In genomic region chr2:151408788-151409600, GRCh38 we compare ENCODE assay signal across 8 cellular contexts. TPM values are rescaled to one million over a fixed set of nuclear protein-coding genes. Genes with fewer than 3 reads are reported as not detected.
DNase-seq lines count a peak whose midpoint lies in the region; ATAC-seq and TF ChIP-seq lines count a peak whose summit lies in the region.

No MANE protein-coding gene starts in this region.

- no peaks in the 10 kb centered on the region for H4K20me1 ChIP-seq in fibroblast of lung (ENCODE audit: control insufficient read depth, extremely low read depth, insufficient read depth, low read length)

- H3K27ac ChIP-seq in RWPE1 (peak overlapping the region; percentile 90), fibroblast of lung (ENCODE audit: insufficient read depth, low read length) (peak overlapping the region; percentile 74)

- CTCF ChIA-PET in RWPE1 (lab: Yijun Ruan, JAX), result interaction anchor here (0.6 to 1.2 kb wide), 2 partner anchors 92 to 1220 kb away, joined by 4 read pairs; no protein-coding TSS in a partner anchor

- H3K9me3 ChIP-seq in ES-I3 (ENCODE audit: control insufficient read depth, insufficient read depth, low read length), result no peaks in the 10 kb centered on the region
- H3K9me3 ChIP-seq in fibroblast of lung (ENCODE audit: control insufficient read depth, insufficient read depth, low read depth, low read length), result no peaks in the 10 kb centered on the region

- peaks cover 34% of the 10 kb centered on the region for H3K79me2 ChIP-seq in fibroblast of lung (ENCODE audit: control insufficient read depth, insufficient read depth, low read length)

- H3K4me1 ChIP-seq in ES-I3 (ENCODE audit: insufficient read depth, low read length) (no peaks in the 10 kb centered on the region; the same call in 1 of the 2 replicates), fibroblast of lung (ENCODE audit: control insufficient read depth, extremely low read depth, insufficient read depth, low read length) (no peaks in the 10 kb centered on the region)

- TF ChIP-seq CTCF in RWPE1 (conservative IDR thresholded peaks at IDR 0.05; ENCODE audit: low read depth) (no peak), fibroblast of lung (conservative IDR thresholded peaks at IDR 0.05 in 1 of 2, IDR thresholded peaks at IDR 0.05 in 1 of 2; ENCODE audit: low read depth in 1 of 2, low read length in 2 of 2) (no peak), retinal pigment epithelial cell (conservative IDR thresholded peaks at IDR 0.05; ENCODE audit: low read depth, low read length) (no peak)

- H3K27me3 ChIP-seq in fibroblast of lung (ENCODE audit: control insufficient read depth, insufficient read depth, low read length), result no peaks in the 10 kb centered on the region

- H3K4me2 ChIP-seq in fibroblast of lung (ENCODE audit: extremely low read depth, insufficient read depth, low read length), result peak overlapping the region; percentile 83

- H3K36me3 ChIP-seq in ES-I3 (ENCODE audit: insufficient read depth, low read length), result peaks cover 6% of the 10 kb centered on the region; the same call in 1 of the 2 replicates
- H3K36me3 ChIP-seq in fibroblast of lung (ENCODE audit: control insufficient read depth, insufficient read depth, low read length), result peaks cover 3% of the 10 kb centered on the region

- DNase-seq in RWPE1 (ENCODE audit: low spot score), result no peak
- DNase-seq in fibroblast of lung (ENCODE audit: low read depth in 2 of 2), result no peak
- no peak for DNase-seq in retinal pigment epithelial cell (ENCODE audit: low read depth)
- no peak for DNase-seq in hepatic stellate cell (ENCODE audit: low spot score)
- no peak for DNase-seq in GDM1 (lab: John Stamatoyannopoulos, UW)
- DNase-seq in dedifferentiated amniotic fluid mesenchymal stem cell (ENCODE audit: extremely low spot score), result no peak

- H3K4me3 ChIP-seq in fibroblast of lung (replicated peaks in 1 of 4; ENCODE audit: control extremely low read depth in 1 of 4, insufficient read depth in 1 of 4, low read depth in 3 of 4, low read length in 4 of 4), result peak overlapping the region in 3 of 4 experiments; percentile 82 to 100 (median 99)
- peak overlapping the region; percentile 97 for H3K4me3 ChIP-seq in retinal pigment epithelial cell (ENCODE audit: low read length)

- no peak for ATAC-seq in HG03439 (IDR thresholded peaks at IDR 0.05; ENCODE audit: unreplicated experiment)

- POLR2A ChIA-PET in RWPE1 (lab: Yijun Ruan, JAX; ENCODE audit: low non-redundant PET), result no interaction called here

- H3K9ac ChIP-seq in ES-I3 (ENCODE audit: low read depth, low read length) (peak overlapping the region; percentile 87; the same call in 1 of the 2 replicates), fibroblast of lung (ENCODE audit: insufficient read depth, low read length) (no peak overlapping the region)

- peak overlapping the region; percentile 93 for H2AFZ ChIP-seq in fibroblast of lung (ENCODE audit: low read length)

RNA-seq across cellular contexts. Expression of gene RIF1, which starts 0.7 kb away (rescaled TPM):
- 34.9 and 36.5 TPM in 2 replicates for total RNA-seq in fibroblast of lung
- 11.2 and 14.8 TPM in 2 replicates for polyA plus RNA-seq in fibroblast of lung
- 8.4 and 11.7 TPM in 2 replicates for polyA plus RNA-seq in fibroblast of lung (2012)
- 6.5 and 9.2 TPM in 2 replicates for polyA minus RNA-seq in fibroblast of lung (ENCODE audit: low replicate concordance)

RNA-seq across cellular contexts. Expression of gene TNFAIP6, which starts 51.6 kb away (rescaled TPM):
- total RNA-seq in fibroblast of lung, result 33.1 and 53.8 TPM in 2 replicates
- 28.5 and 35.0 TPM in 2 replicates for polyA plus RNA-seq in fibroblast of lung
- polyA plus RNA-seq in fibroblast of lung (2012), result 13.5 and 17.8 TPM in 2 replicates
- polyA minus RNA-seq in fibroblast of lung (ENCODE audit: low replicate concordance), result 2.8 and 4.1 TPM in 2 replicates
